28 cellular contexts compared by ENCODE assay signal in the genomic region with DNA sequence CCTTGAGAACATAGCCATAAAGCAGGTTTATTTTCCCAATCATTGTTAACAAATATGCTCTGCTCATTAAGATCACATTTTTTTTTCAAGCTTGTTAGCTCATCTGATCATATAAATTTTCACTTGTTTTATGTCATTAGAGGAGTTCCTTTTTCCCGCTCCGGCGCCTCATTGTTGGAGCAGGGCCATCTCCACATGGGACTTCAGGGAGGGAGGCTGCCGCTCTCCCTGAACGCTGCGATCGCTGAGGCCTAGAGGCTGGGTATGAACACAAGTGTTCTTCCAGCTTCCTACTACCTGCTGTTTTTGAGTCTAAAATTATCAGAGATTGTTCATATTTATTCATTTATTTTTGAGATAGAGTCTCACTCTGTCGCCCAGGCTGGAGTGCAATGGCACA.
"Had no signal": no experiment of that assay in that cellular context is flagged by ENCODE, and none has a peak within 500 bp of the region (broad histone marks: within the 10 kb centered on the region; RNA-seq: fewer than 3 reads in every experiment).

No MANE protein-coding gene starts in this region.

- H3K27ac ChIP-seq: ascending aorta, breast epithelium, cardiac muscle cell, colonic mucosa, epithelial cell of prostate, esophagus squamous epithelium, gastroesophageal sphincter had no signal

- DNase-seq: activated CD4-positive, alpha-beta memory T cell treated with anti-CD3 and anti-CD28 coated beads, Interleukin-2, amount 10 ng/mL, durations not matched to agents 7 days and 5 days; activated CD4-positive, alpha-beta T cell treated with anti-CD3 and anti-CD28 coated beads for 1 hour; activated CD4-positive, alpha-beta T cell treated with anti-CD3 and anti-CD28 coated beads for 4 hours; activated CD4-positive, alpha-beta T cell treated with anti-CD3 and anti-CD28 coated beads, Interleukin-2, amount 10 ng/mL, durations not matched to agents 7 days and 5 days; activated CD4-positive, alpha-beta T cell treated with anti-CD3 and anti-CD28 coated beads, Interleukin-2, amount 50 U/mL, for 4 hours; activated CD8-positive, alpha-beta memory T cell treated with anti-CD3 and anti-CD28 coated beads, Interleukin-2, amount 50 U/mL, for 48 hours; activated gamma-delta T cell; activated naive CD4-positive, alpha-beta T cell; activated naive CD4-positive, alpha-beta T cell treated with anti-CD3 and anti-CD28 coated beads, Interleukin-2, amount 10 ng/mL, durations not matched to agents 7 days and 5 days; activated naive CD8-positive, alpha-beta T cell treated with anti-CD3 and anti-CD28 coated beads, Interleukin-2, amount 10 ng/mL, durations not matched to agents 7 days and 5 days; activated T-cell treated with anti-CD3 and anti-CD28 coated beads for 4 hours; activated T-cell treated with anti-CD3 and anti-CD28 coated beads, Interleukin-2, amount 50 U/mL, for 24 hours; activated T-cell treated with anti-CD3 and anti-CD28 coated beads, Interleukin-2, amount 50 U/mL, for 72 hours; central memory CD4-positive, alpha-beta T cell; cerebellar nuclear complex; colonic mucosa; effector CD8-positive, alpha-beta T cell; esophagus squamous epithelium; foreskin melanocyte; head of caudate nucleus; T-helper 2 cell had no signal

- ATAC-seq: activated naive CD4-positive, alpha-beta T cell treated with anti-CD3 and anti-CD28 coated beads, Interleukin-2, amount 50 U/mL, for 72 hours; activated T-cell treated with anti-CD3 and anti-CD28 coated beads, Interleukin-2, amount 50 U/mL, for 72 hours; gastroesophageal sphincter; WTC11 had no signal
